In the genomic region with DNA sequence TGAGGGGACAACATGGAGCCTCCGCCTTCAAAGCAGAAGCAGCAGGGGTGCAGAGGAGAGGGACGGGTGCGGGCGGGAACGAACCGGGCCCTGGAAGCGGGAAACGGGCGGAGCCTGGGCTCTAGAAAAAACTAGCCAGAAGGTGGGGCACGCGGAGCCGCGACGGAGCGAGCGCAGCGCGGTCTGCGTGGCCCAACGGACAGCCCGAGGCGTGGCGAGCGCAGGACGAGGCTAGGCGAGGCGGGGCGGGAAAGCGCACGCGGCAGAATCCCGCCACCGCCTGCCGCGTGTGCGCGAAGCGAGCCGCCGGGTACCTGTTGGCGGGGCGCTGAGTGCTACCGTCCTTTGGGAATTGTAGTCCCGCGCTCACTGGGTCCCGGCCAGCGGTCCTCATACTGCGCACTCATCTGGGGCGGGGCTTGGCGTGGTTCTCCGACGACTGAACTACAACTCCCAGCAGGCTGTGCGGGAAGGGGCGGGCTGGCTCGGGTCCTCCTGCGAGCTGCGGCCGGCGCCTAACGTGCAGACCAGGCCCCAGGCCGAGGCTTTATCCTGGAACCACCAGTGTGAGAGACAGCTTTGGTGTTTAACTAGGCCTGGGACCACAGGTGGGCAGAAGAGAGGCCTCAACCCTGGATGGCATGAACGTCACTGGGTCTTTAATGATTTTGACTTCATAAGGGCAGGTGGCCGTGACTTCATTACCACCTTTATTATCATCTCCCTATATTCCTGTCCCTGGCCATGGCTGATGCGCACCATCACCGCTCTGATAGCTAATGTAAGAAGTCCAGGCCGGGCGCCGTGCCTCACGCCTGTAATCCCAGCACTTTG, we compare ENCODE assay signal across 1 cellular context.
TF ChIP-seq lines count a peak whose summit lies in the region.

Gene ATL3, minus strand, starts transcription at position 55 of the 834 bp plus-strand sequence. Its CDS starts 41 bp downstream, at position 14.

TF ChIP-seq in WTC11, 78 proteins besides CTCF, POLR2A, EP300 and RAD21 (continued from another document):
- TF ChIP-seq SP1 (CRISPR knock-in tag; conservative IDR thresholded peaks at IDR 0.05), result peak; percentile 98
- TF ChIP-seq, protein P1, sequence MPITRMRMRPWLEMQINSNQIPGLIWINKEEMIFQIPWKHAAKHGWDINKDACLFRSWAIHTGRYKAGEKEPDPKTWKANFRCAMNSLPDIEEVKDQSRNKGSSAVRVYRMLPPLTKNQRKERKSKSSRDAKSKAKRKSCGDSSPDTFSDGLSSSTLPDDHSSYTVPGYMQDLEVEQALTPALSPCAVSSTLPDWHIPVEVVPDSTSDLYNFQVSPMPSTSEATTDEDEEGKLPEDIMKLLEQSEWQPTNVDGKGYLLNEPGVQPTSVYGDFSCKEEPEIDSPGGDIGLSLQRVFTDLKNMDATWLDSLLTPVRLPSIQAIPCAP (CRISPR knock-in tag; IDR thresholded peaks at IDR 0.05), result peak; percentile 100
- TF ChIP-seq E2F5 (CRISPR knock-in tag; IDR thresholded peaks at IDR 0.05), result peak; percentile 100
- TF ChIP-seq OVOL2 (CRISPR knock-in tag; IDR thresholded peaks at IDR 0.05; ENCODE audit: borderline replicate concordance), result no peak
- peak; percentile 99 for TF ChIP-seq IRF2 (CRISPR knock-in tag; IDR thresholded peaks at IDR 0.05; ENCODE audit: borderline replicate concordance, low read depth)
- TF ChIP-seq RORB (CRISPR knock-in tag; IDR thresholded peaks at IDR 0.05), result no peak
TF ChIP-seq in WTC11: peak in this region for 61.
